ENCODE assay signal across 8 cellular contexts in the genomic region with DNA sequence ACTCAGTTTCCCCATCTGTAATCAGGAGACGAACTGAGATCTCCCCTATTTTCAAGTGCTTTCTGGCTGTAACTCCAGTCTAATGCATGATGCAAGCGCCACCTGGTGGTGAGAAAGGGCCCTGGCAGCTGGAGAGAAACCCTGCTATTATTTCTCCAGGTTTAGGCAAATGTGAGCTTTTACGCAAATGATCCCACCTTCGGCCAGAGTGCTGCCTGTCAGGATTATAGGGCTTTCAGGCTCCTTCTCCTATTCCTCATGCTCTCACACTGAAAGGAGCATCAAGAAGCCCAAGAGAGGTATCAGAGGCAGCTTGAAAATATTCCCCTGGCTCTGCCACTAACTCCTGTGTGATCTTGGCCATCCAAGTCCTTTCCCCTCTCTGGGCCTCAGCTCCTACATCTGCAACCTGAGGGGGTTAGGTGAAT.
A peak's percentile ranks its signal among the peaks of the same experiment; 100 is the strongest.
DNase-seq lines count a peak whose midpoint lies in the region; ATAC-seq and TF ChIP-seq lines count a peak whose summit lies in the region.

No MANE protein-coding gene starts in this region.

- no peaks in the 10 kb centered on the region for H3K4me1 ChIP-seq in DND-41 (ENCODE audit: insufficient read depth, low read length)
- H3K4me1 ChIP-seq in vagina, result peaks cover 4% of the 10 kb centered on the region

- no peaks in the 10 kb centered on the region for H3K9me3 ChIP-seq in DND-41 (ENCODE audit: insufficient read depth, low read length, severe bottlenecking)
- no peaks in the 10 kb centered on the region for H3K9me3 ChIP-seq in vagina

- H2AFZ ChIP-seq in DND-41 (ENCODE audit: low read depth, low read length), result no peak overlapping the region

- H3K27me3 ChIP-seq in DND-41 (ENCODE audit: insufficient read depth, low read length, poor library complexity), result no peaks in the 10 kb centered on the region
- H3K27me3 ChIP-seq in vagina, result no peaks in the 10 kb centered on the region

- H3K27ac ChIP-seq in DND-41 (ENCODE audit: low read length), result no peak overlapping the region
- no peak overlapping the region for H3K27ac ChIP-seq in vagina

- TF ChIP-seq POLR2A in vagina (IDR thresholded peaks at IDR 0.05), result no peak

- TF ChIP-seq CTCF in DND-41 (IDR thresholded peaks at IDR 0.05; ENCODE audit: borderline replicate concordance, extremely low read depth, low read length, poor library complexity, severe bottlenecking) (peak; percentile 92), LNCAP (IDR thresholded peaks at IDR 0.05) (peak; percentile 98), vagina (IDR thresholded peaks at IDR 0.05) (peak; percentile 83 to 96 (median 96))

- H3K4me3 ChIP-seq in DND-41 (ENCODE audit: low read depth in 1 of 2, low read length in 2 of 2) (no peak overlapping the region), vagina (no peak overlapping the region)

- ATAC-seq in DND-41 (ENCODE audit: insufficient read depth, low read depth), result peak; percentile 64; the same call in 1 of the 3 replicates
- ATAC-seq in GM21390 (IDR thresholded peaks at IDR 0.05; ENCODE audit: unreplicated experiment), result no peak

- H3K79me2 ChIP-seq in DND-41 (ENCODE audit: insufficient read depth, low read length), result no peaks in the 10 kb centered on the region

- no peak overlapping the region for H3K4me2 ChIP-seq in DND-41 (ENCODE audit: insufficient read depth, low read length)

- intact Hi-C loops in cardiac septum (cut with DNase I), result loop anchor here (1.0 to 2.0 kb wide), 2 partner anchors 156 to 274 kb away; no protein-coding TSS in a partner anchor
- intact Hi-C loops in vagina (cut with DNase I), result loop anchor here (5.0 kb wide), 1 partner anchor 157 kb away; no protein-coding TSS in a partner anchor

- H3K36me3 ChIP-seq in DND-41 (ENCODE audit: insufficient read depth, low read length) (no peaks in the 10 kb centered on the region), vagina (no peaks in the 10 kb centered on the region)

- peak; percentile 68 for DNase-seq in DND-41
- DNase-seq in SKM-1 (lab: John Stamatoyannopoulos, UW; ENCODE audit: unreplicated experiment), result peak; percentile 40
- peak; percentile 32 for DNase-seq in activated naive CD8-positive, alpha-beta T cell treated with anti-CD3 and anti-CD28 coated beads, Interleukin-2, amount 50 U/mL, for 16 hours (ENCODE audit: low read depth, low spot score)
- peak; percentile 71 for DNase-seq in cardiac septum (ENCODE audit: low spot score)
- peak; percentile 10 for DNase-seq in pulmonary artery endothelial cell (ENCODE audit: low read depth, low spot score)
- no peak for DNase-seq in vagina (ENCODE audit: extremely low spot score in 2 of 2)

- H4K20me1 ChIP-seq in DND-41 (ENCODE audit: insufficient read depth, low read length), result no peaks in the 10 kb centered on the region

- H3K9ac ChIP-seq in DND-41 (ENCODE audit: low read depth, low read length), result no peak overlapping the region

Comparison
In these comparisons a context has a peak if more than half of its experiments do, and no peak if none do; other contexts are left out.
1. DNase-seq: peak in DND-41 (single experiment), SKM-1 (single experiment), activated naive CD8-positive, alpha-beta T cell treated with anti-CD3 and anti-CD28 coated beads, Interleukin-2, amount 50 U/mL, for 16 hours (single experiment), cardiac septum (single experiment) and pulmonary artery endothelial cell (single experiment); none in vagina (0 of 2).
2. Peak in every context shown above with its lines, with median percentiles within 50 percentile points of each other: CTCF ChIP-seq.